In the genomic region with DNA sequence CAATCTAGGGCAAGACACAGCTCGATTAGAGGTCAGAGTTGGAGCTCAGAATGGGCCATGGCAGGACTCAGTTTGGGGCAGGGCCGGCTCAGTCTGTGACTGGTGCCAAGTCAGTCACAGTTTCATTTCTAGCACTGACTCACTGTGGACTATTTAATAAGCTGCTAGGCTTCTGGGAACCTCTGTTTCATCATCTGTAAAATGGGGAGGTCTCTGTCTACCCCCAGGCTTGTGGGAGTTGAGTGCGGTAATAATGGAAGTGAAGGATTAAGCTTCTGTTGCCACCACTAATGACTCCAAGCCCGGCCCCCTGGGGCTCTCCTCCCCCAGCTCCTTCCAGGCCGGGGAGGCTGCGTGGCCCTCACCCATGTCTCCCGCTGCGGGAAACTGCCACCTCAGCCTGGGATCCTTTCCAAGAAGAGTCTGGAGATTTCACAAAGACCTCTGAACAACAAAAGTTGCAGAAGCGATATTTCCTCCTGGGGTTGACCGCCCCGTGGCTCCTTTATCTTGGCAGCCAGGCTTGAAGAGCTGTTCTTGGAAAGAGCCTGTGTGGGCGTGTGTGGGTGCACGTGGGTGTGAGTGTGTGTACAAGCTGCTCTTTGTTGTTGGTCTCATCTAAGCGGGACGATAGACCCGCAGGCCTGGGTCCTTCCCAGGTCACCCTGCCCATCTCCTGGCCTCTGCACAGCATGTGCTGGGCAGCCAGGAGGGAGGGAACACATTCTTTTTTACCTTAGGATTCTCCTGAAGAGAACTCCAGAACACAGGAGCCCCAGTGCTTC, we compare ENCODE assay signal across 8 cellular contexts. TPM values are rescaled to one million over a fixed set of nuclear protein-coding genes. Genes with fewer than 3 reads are reported as not detected.
DNase-seq lines count a peak whose midpoint lies in the region; ATAC-seq, FAIRE-seq and TF ChIP-seq lines count a peak whose summit lies in the region.

No MANE protein-coding gene starts in this region.

- ATAC-seq in A549 (peak; percentile 31 to 32), GM19452 (IDR thresholded peaks at IDR 0.05; ENCODE audit: unreplicated experiment) (peak; percentile 76), GM18907 (IDR thresholded peaks at IDR 0.05; ENCODE audit: unreplicated experiment) (no peak)

- H3K9me3 ChIP-seq in A549 (no peaks in the 10 kb centered on the region), endodermal cell (ENCODE audit: control insufficient read depth, low read length) (no peaks in the 10 kb centered on the region), esophagus muscularis mucosa (no peaks in the 10 kb centered on the region)

- H3K9ac ChIP-seq in endodermal cell (ENCODE audit: extremely low read depth, low read length, poor library complexity, severe bottlenecking) = no peak overlapping the region

- peaks cover 81% of the 10 kb centered on the region for H3K4me1 Mint-ChIP-seq in endodermal cell

- peaks cover 77% of the 10 kb centered on the region for H3K4me1 ChIP-seq in A549
- peaks cover 44% of the 10 kb centered on the region for H3K4me1 ChIP-seq in endodermal cell (ENCODE audit: control insufficient read depth, insufficient read depth, low read length)
- peaks cover 0 to 8% (median 2%) of the 10 kb centered on the region in 4 donors for H3K4me1 ChIP-seq in esophagus muscularis mucosa

- peak overlapping the region; percentile 66 for H3K27ac Mint-ChIP-seq in endodermal cell

- H3K4me3 ChIP-seq in A549 = no peak overlapping the region
- H3K4me3 ChIP-seq in endodermal cell (ENCODE audit: low read length) = no peak overlapping the region
- H3K4me3 ChIP-seq in esophagus muscularis mucosa = no peak overlapping the region

- DNase-seq in A549 (ENCODE audit: low read depth in 1 of 2, low spot score in 1 of 2) (peak in 1 of 2 experiments; percentile 53), OCI-M2 (lab: John Stamatoyannopoulos, UW; ENCODE audit: unreplicated experiment) (peak; percentile 26), endodermal cell (peak; percentile 53), pons (ENCODE audit: low spot score) (peak; percentile 14), esophagus muscularis mucosa (ENCODE audit: extremely low spot score) (no peak), HuH-7.5 (ENCODE audit: low spot score) (no peak)

- CTCF ChIA-PET in A549 (lab: Yijun Ruan, JAX) = interaction anchor here (1.2 to 6.5 kb wide), 10 partner anchors 11 to 118 kb away, joined by 3 to 56 read pairs (median 6); a partner anchor contains a TSS

- H3K36me3 ChIP-seq in endodermal cell (ENCODE audit: control insufficient read depth, insufficient read depth, low read length) (no peaks in the 10 kb centered on the region), esophagus muscularis mucosa (no peaks in the 10 kb centered on the region)

- no peaks in the 10 kb centered on the region for H3K9me3 Mint-ChIP-seq in endodermal cell

- TF ChIP-seq POLR2A in A549 (IDR thresholded peaks at IDR 0.05; ENCODE audit: low read length) = no peak
- no peak for TF ChIP-seq POLR2A in esophagus muscularis mucosa (IDR thresholded peaks at IDR 0.05; ENCODE audit: low read depth)

- POLR2A ChIA-PET in A549 (lab: Yijun Ruan, JAX) = interaction anchor here (0.9 kb wide), 1 partner anchor 14 kb away, joined by 3 read pairs; no protein-coding TSS in a partner anchor

- no peak for TF ChIP-seq CTCF in A549 (IDR thresholded peaks at IDR 0.05)
- no peak for TF ChIP-seq CTCF in endodermal cell (conservative IDR thresholded peaks at IDR 0.05)
- TF ChIP-seq CTCF in esophagus muscularis mucosa (IDR thresholded peaks at IDR 0.05) = no peak

- H3K27ac ChIP-seq in A549 = peak overlapping the region; percentile 85 to 97
- H3K27ac ChIP-seq in endodermal cell (ENCODE audit: low read depth, low read length) = no peak overlapping the region
- H3K27ac ChIP-seq in esophagus muscularis mucosa (replicated peaks in 1 of 4) = no peak overlapping the region

- no peak for TF ChIP-seq RAD21 in A549 (conservative IDR thresholded peaks at IDR 0.05 in 1 of 2, IDR thresholded peaks at IDR 0.05 in 1 of 2)

- FAIRE-seq in A549 (lab: Jason Lieb, UNC) = no peak

- H3K27me3 ChIP-seq in endodermal cell (ENCODE audit: control insufficient read depth, insufficient read depth, low read length, poor library complexity, severe bottlenecking) = peaks cover 39% of the 10 kb centered on the region
- peaks cover 0 to 63% (median 0%) of the 10 kb centered on the region in 4 donors for H3K27me3 ChIP-seq in esophagus muscularis mucosa

- peaks cover 77% of the 10 kb centered on the region for H3K27me3 Mint-ChIP-seq in endodermal cell (ENCODE audit: insufficient read depth)

- intact Hi-C loops in esophagus muscularis mucosa (cut with DNase I) = no loop called here

- H3K4me3 Mint-ChIP-seq in endodermal cell = no peak overlapping the region

- no peaks in the 10 kb centered on the region for H3K36me3 Mint-ChIP-seq in endodermal cell (ENCODE audit: low read depth)

- H3K4me2 ChIP-seq in A549 = peak overlapping the region; percentile 53

- 29% methylated on average over 13 of the region's 16 CpGs for WGBS in A549 (ENCODE audit: missing lambda C conversion rate)
- WGBS in endodermal cell (ENCODE audit: insufficient coverage in 1 of 2, insufficient read length in 1 of 2), 2 experiments = 57 to 77% methylated on average over 11 to 16 of the region's 16 CpGs
- WGBS in esophagus muscularis mucosa = 33% methylated on average over 7 of the region's 16 CpGs

- peak; percentile 37 to 72; a peak in 3 of 5 replicates for TF ChIP-seq EP300 in A549 (IDR thresholded peaks at IDR 0.05)
- TF ChIP-seq EP300 in esophagus muscularis mucosa (IDR thresholded peaks at IDR 0.05) = no peak

TF ChIP-seq in A549, 52 proteins besides CTCF, POLR2A, EP300 and RAD21:
- TF ChIP-seq PHF8 (IDR thresholded peaks at IDR 0.05; ENCODE audit: borderline replicate concordance, low read depth) (no peak), MAFK (IDR thresholded peaks at IDR 0.05; ENCODE audit: partially characterized antibody) (peak; percentile 28), RFX5 (IDR thresholded peaks at IDR 0.05) (no peak), CEBPB (IDR thresholded peaks at IDR 0.05) (peak; percentile 36 to 48; a peak in 3 of 4 replicates), JUNB (IDR thresholded peaks at IDR 0.05) (peak; percentile 46), FOSL2 (IDR thresholded peaks at IDR 0.05) (peak; percentile 7; the same call in 1 of the 2 replicates), FOSL2 (CRISPR knock-in tag; IDR thresholded peaks at IDR 0.05) (no peak), JUN (IDR thresholded peaks at IDR 0.05) (peak in 1 of 2 experiments; percentile 60; a peak in 1 of 5 replicates), GATA3 (IDR thresholded peaks at IDR 0.05; ENCODE audit: borderline replicate concordance) (peak; percentile 16; the same call in 1 of the 2 replicates)
TF ChIP-seq in A549: peak in this region for 6.

RNA-seq across cellular contexts. Expression of gene KNCN, which starts 29.1 kb away (rescaled TPM):
- polyA plus RNA-seq in A549 (2011; rRNA removed) (not detected in 2 replicates), A549 (2017; fragmentation: RNase III; extraction: RNeasy Plus Mini Kit Qiagen cat#74134 plus additional on column Dnase treatment) (not detected in 3 replicates)
- polyA plus RNA-seq in A549 (2012; cell fraction: cytosol; rRNA removed) = not detected in 2 replicates
- not detected in 2 replicates for polyA plus RNA-seq in A549 (2012; cell fraction: nucleus; rRNA removed)
- not detected in 2 replicates for polyA minus RNA-seq in A549 (2011; rRNA and poly(A)+ RNA removed)
- total RNA-seq in endodermal cell (not detected), esophagus muscularis mucosa (not detected)
- polyA plus RNA-seq in endodermal cell (2013, experiment 1 of 2) = 0.18 TPM
- polyA plus RNA-seq in endodermal cell (2013, experiment 2 of 2) = not detected

RNA-seq across cellular contexts. Expression of gene DMBX1, which starts 32.7 kb away (rescaled TPM):
- polyA plus RNA-seq in A549 (2011; rRNA removed) (0.40 and 0.44 TPM in 2 replicates), A549 (2017; fragmentation: RNase III; extraction: RNeasy Plus Mini Kit Qiagen cat#74134 plus additional on column Dnase treatment) (1.1 to 2.2 TPM (median 1.7 TPM) in 3 replicates)
- 0.82 and 1.2 TPM in 2 replicates for polyA plus RNA-seq in A549 (2012; cell fraction: cytosol; rRNA removed)
- polyA plus RNA-seq in A549 (2012; cell fraction: nucleus; rRNA removed) = 3.5 and 4.2 TPM in 2 replicates
- 0.44 and 0.87 TPM in 2 replicates for polyA minus RNA-seq in A549 (2011; rRNA and poly(A)+ RNA removed)
- total RNA-seq in endodermal cell (10 to 100 TPM in 1 of 2 donors, 1 to 10 TPM in 1; 5.7 to 16.6 TPM), esophagus muscularis mucosa (not detected)
- polyA plus RNA-seq in endodermal cell (2013, experiment 1 of 2) = 3.0 TPM
- 3.4 TPM for polyA plus RNA-seq in endodermal cell (2013, experiment 2 of 2)

Comparison
In these comparisons a context has a peak if more than half of its experiments do, and no peak if none do; other contexts are left out.
1. DNase-seq: peak in OCI-M2 (single experiment), endodermal cell (single experiment) and pons (single experiment); none in esophagus muscularis mucosa (single experiment) and HuH-7.5 (single experiment).
2. H3K27ac ChIP-seq: peak in A549 (2 of 2); none in endodermal cell (single experiment) and esophagus muscularis mucosa (0 of 4).
3. RNA of gene DMBX1, which starts 32.7 kb away (total RNA-seq): 5.7 to 16.6 TPM in endodermal cell; not detected in esophagus muscularis mucosa; every median in the first group is over 4 times any median in the second.